1 cellular context compared by ENCODE assay signal in genomic region chrX:30023451-30023850, GRCh38.
TF ChIP-seq lines count a peak whose summit lies in the region.

No MANE protein-coding gene starts in this region.

TF ChIP-seq in SK-N-SH, 30 proteins besides CTCF, POLR2A, EP300 and RAD21 (continued from another document):
- no peak for TF ChIP-seq REST (IDR thresholded peaks at IDR 0.05; ENCODE audit: low read depth, low read length)
- TF ChIP-seq POLR2AphosphoS5 (IDR thresholded peaks at IDR 0.05; ENCODE audit: low read depth, low read length), result no peak
- no peak for TF ChIP-seq USF2 (IDR thresholded peaks at IDR 0.05; ENCODE audit: borderline replicate concordance, low read depth, low read length)
